ENCODE assay signal across 30 cellular contexts in the genomic region with DNA sequence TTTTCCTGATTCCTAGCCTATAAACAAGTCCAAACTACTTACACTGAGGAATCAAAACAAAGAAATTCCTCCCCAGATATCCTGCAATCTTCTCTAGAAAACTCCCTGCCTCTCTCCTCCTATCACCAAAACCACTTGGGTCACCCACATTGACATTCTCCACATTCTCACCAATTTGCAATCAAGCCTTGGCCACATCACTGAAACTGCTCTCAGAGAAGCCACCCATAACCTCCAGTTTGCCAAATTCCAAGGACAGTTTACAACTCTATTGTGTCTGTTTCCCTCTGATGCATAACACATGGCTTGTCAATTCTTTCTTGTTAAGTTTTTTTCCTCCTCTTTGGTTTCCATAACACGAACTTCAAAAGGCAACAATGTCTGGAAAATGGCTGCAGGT.
"Had no signal": no experiment of that assay in that cellular context is flagged by ENCODE, and none has a peak within 500 bp of the region (broad histone marks: within the 10 kb centered on the region; RNA-seq: fewer than 3 reads in every experiment).

No MANE protein-coding gene starts in this region.

- H3K27me3 Mint-ChIP-seq: progenitor cell of endocrine pancreas had no signal

- FAIRE-seq: kidney had no signal

- H3K9me3 ChIP-seq: lower lobe of right lung, neutrophil, ovary, right atrium auricular region, right lobe of liver, testis, thyroid gland, transverse colon, upper lobe of left lung, vagina had no signal

- H3K4me2 ChIP-seq: neural progenitor cell had no signal

- H3K36me3 ChIP-seq: left lung, lower lobe of right lung, neural progenitor cell, neutrophil, ovary, right atrium auricular region, right lobe of liver, stomach, thyroid gland, transverse colon, upper lobe of left lung, vagina had no signal

- H3K27ac ChIP-seq: left lung, lower lobe of right lung, neural progenitor cell, neutrophil, ovary, right atrium auricular region, right lobe of liver, skin epidermis, stomach, testis, thyroid gland, transverse colon, upper lobe of left lung, vagina had no signal

- H3K27me3 ChIP-seq: left lung, neural progenitor cell, neutrophil, ovary, right atrium auricular region, right lobe of liver, stomach, testis, thyroid gland, transverse colon, upper lobe of left lung, vagina had no signal

- H3K4me1 Mint-ChIP-seq: naive B cell; natural killer cell; nephron progenitor cell; neural progenitor cell; stimulated activated naive B cell treated with anti-CD40 and anti-IgM and Interleukin-4, amounts not matched to agents 10 μg/mL and 1 μg/mL and 100 μg/mL, for 72 hours had no signal

- H3K36me3 Mint-ChIP-seq: natural killer cell; neural progenitor cell; stimulated activated naive B cell treated with anti-CD40 and anti-IgM and Interleukin-4, amounts not matched to agents 10 μg/mL and 1 μg/mL and 100 μg/mL, for 72 hours had no signal

- H2AFZ ChIP-seq: neural progenitor cell had no signal

- ATAC-seq: left colon; left lung; lower lobe of right lung; natural killer cell; right lobe of liver; stimulated activated naive B cell treated with anti-CD40 and anti-IgM and Interleukin-4, amounts not matched to agents 10 μg/mL and 1 μg/mL and 100 μg/mL, for 72 hours; stimulated activated naive CD8-positive, alpha-beta T cell treated with anti-CD3 and anti-CD28 coated beads, Interleukin-15, Interleukin-2, amounts not matched to agents 100 U/mL and 50 U/mL, for 24 hours had no signal

- H3K4me1 ChIP-seq: left lung, lower lobe of right lung, neural progenitor cell, right atrium auricular region, right lobe of liver, stomach, testis, thyroid gland, transverse colon, upper lobe of left lung, vagina had no signal

- H3K4me3 Mint-ChIP-seq: naive B cell; natural killer cell; nephron progenitor cell; neural progenitor cell; stimulated activated naive B cell treated with anti-CD40 and anti-IgM and Interleukin-4, amounts not matched to agents 10 μg/mL and 1 μg/mL and 100 μg/mL, for 72 hours had no signal

- H3K4me3 ChIP-seq: left lung, lower lobe of right lung, neural progenitor cell, ovary, right atrium auricular region, right lobe of liver, skin epidermis, stomach, testis, thyroid gland, transverse colon, upper lobe of left lung, vagina had no signal

- H3K27ac Mint-ChIP-seq: naive B cell; natural killer cell; nephron progenitor cell; neural progenitor cell; progenitor cell of endocrine pancreas; stimulated activated naive B cell treated with anti-CD40 and anti-IgM and Interleukin-4, amounts not matched to agents 10 μg/mL and 1 μg/mL and 100 μg/mL, for 72 hours had no signal

- DNase-seq: hippocampal formation; kidney; left colon; left lung; lower lobe of right lung; mammary epithelial cell; mesenchymal stem cell; naive B cell; natural killer cell; nephron progenitor cell; occipital lobe; ovary; right lobe of liver; stimulated activated CD4-positive, alpha-beta T cell treated with anti-CD3 and anti-CD28 coated beads, Interleukin-12 subunit alpha, Interleukin-12 subunit beta, amount 100 ng/mL, for 4 hours; stimulated activated CD4-positive, alpha-beta T cell treated with anti-CD3 and anti-CD28 coated beads, Interleukin-15, amount 100 ng/mL, for 24 hours; stimulated activated CD4-positive, alpha-beta T cell treated with anti-CD3 and anti-CD28 coated beads, Interleukin-2, amount 100 ng/mL, for 24 hours; stimulated activated CD4-positive, alpha-beta T cell treated with anti-CD3 and anti-CD28 coated beads, Interleukin-4, amount 100 ng/mL, for 1 hour; stimulated activated naive B cell treated with anti-CD40 and anti-IgM and Interleukin-4, amounts not matched to agents 10 μg/mL and 1 μg/mL and 100 μg/mL, for 72 hours; stimulated activated naive CD8-positive, alpha-beta T cell treated with anti-CD3 and anti-CD28 coated beads, Interleukin-15, Interleukin-2, amounts not matched to agents 100 U/mL and 50 U/mL, for 24 hours; stomach; testis; thyroid gland; transverse colon; upper lobe of left lung had no signal

- H3K9ac ChIP-seq: neural progenitor cell had no signal
